In the genomic region with DNA sequence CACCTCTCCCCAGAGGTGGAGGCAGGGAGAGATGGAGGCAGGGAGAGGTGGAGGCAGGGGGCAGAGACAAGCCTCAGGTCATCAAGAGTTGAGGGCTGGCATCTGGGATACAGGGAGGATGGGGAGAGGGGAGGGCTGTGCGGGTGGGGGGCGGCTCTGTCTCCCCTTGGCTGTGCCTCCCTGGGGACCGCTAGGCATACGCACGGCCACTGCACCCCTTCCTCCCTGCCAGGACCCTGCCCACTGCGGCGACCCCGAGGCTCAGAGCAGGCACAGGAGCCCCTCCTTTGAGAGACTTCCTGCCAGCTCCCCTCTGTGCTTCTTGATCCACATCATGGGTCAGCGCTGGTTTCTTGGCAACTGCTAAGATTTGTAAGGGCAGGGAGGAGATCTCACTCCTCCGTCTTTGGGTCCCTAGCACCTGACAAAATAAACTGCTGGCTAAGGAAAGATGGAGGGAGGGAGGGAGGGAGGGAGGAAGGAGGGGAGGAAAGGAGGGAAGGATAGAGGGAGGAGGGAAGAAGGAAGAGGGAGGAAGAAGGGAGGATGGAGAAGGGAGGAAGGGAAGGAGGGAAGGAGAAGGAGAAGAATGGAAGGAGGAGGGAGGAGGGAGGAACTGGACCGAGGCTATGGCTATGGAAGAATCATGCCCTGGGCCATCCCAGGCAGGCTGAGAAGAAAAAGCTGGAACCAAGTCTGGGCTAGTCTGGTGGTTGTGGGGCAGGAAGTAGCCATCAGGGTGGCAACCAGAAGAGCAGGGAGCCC, we compare ENCODE assay signal across 1 cellular context.
TF ChIP-seq lines count a peak whose summit lies in the region.

No MANE protein-coding gene starts in this region.

TF ChIP-seq in IMR-90, 13 proteins besides CTCF, POLR2A, EP300 and RAD21:
- TF ChIP-seq CHD1 (IDR thresholded peaks at IDR 0.05; ENCODE audit: low read depth, low read length) (no peak), RCOR1 (IDR thresholded peaks at IDR 0.05; ENCODE audit: insufficient replicate concordance, low read length) (no peak)
